In genomic region chr7:30225863-30226361, GRCh38 we compare ENCODE assay signal across 8 cellular contexts. TPM values are rescaled to one million over a fixed set of nuclear protein-coding genes. Genes with fewer than 3 reads are reported as not detected.
DNase-seq lines count a peak whose midpoint lies in the region; ATAC-seq and TF ChIP-seq lines count a peak whose summit lies in the region.

No MANE protein-coding gene starts in this region.

- no peak for TF ChIP-seq RAD21 in IMR-90 (IDR thresholded peaks at IDR 0.05; ENCODE audit: low read length)

- peak; percentile 83 for ATAC-seq in GM21528 (IDR thresholded peaks at IDR 0.05; ENCODE audit: low FRiP score, unreplicated experiment)
- ATAC-seq in IMR-90 (ENCODE audit: low read depth), result peak; percentile 61
- no peak for ATAC-seq in GM19328 (IDR thresholded peaks at IDR 0.05; ENCODE audit: unreplicated experiment)

- H2AK9ac ChIP-seq in IMR-90 (replicated peaks; ENCODE audit: low read depth, low read length, poor library complexity), result no peak overlapping the region

- H2BK20ac ChIP-seq in IMR-90 (ENCODE audit: low read depth, low read length), result no peak overlapping the region

- H2AK5ac ChIP-seq in IMR-90 (ENCODE audit: low read depth, low read length), result no peak overlapping the region

- POLR2A ChIA-PET in IMR-90 (lab: Charles Lee; ENCODE audit: unreplicated experiment), result no interaction called here

- no peaks in the 10 kb centered on the region for H3K79me2 ChIP-seq in OCI-LY3 (ENCODE audit: low read length)

- H3K9me1 ChIP-seq in IMR-90 (ENCODE audit: insufficient read depth, low read length), result no peaks in the 10 kb centered on the region; the same call in 1 of the 2 replicates

- intact Hi-C loops in IMR-90 (cut with micrococcal nuclease), result no loop called here

- no peak overlapping the region for H2BK120ac ChIP-seq in IMR-90 (ENCODE audit: low read depth, low read length)

- H3K4me3 ChIP-seq in IMR-90 (ENCODE audit: insufficient read depth, low read depth, low read length) (no peak overlapping the region), OCI-LY3 (ENCODE audit: low read length) (peak overlapping the region; percentile 46), muscle layer of duodenum (ENCODE audit: low read depth in 1 of 2, low read length in 2 of 2) (peak overlapping the region in 1 of 2 donors; percentile 18)

- no peak overlapping the region for H2BK15ac ChIP-seq in IMR-90 (ENCODE audit: low read depth, low read length)

- H3K36me3 ChIP-seq in IMR-90 (ENCODE audit: control insufficient read depth, insufficient read depth, low read length), result no peaks in the 10 kb centered on the region
- peaks cover 5% of the 10 kb centered on the region for H3K36me3 ChIP-seq in OCI-LY3 (replicated peaks; ENCODE audit: low read depth, low read length)
- H3K36me3 ChIP-seq in muscle layer of duodenum (ENCODE audit: control insufficient read depth in 1 of 2, insufficient read depth in 2 of 2, low read length in 2 of 2), result no peaks in the 10 kb centered on the region

- no peak overlapping the region for H3K18ac ChIP-seq in IMR-90 (ENCODE audit: low read depth, low read length)

- WGBS in IMR-90 (ENCODE audit: extremely low coverage in 2 of 2, insufficient read length in 1 of 2), 2 experiments, result no CpG with 5 or more reads among the region's 3 CpGs

- CTCF ChIA-PET in IMR-90 (lab: Yijun Ruan, JAX), result no interaction called here

- H3K27ac ChIP-seq in IMR-90 (ENCODE audit: insufficient read depth, low read length) (no peak overlapping the region), OCI-LY3 (ENCODE audit: low read length) (peak overlapping the region; percentile 87), muscle layer of duodenum (ENCODE audit: low read length) (peak overlapping the region; percentile 74)

- H2BK5ac ChIP-seq in IMR-90 (ENCODE audit: low read depth, low read length, poor library complexity, severe bottlenecking), result no peak overlapping the region

- H3K4me1 ChIP-seq in IMR-90 (ENCODE audit: control insufficient read depth, insufficient read depth, low read length) (no peaks in the 10 kb centered on the region; the same call in 1 of the 2 replicates), OCI-LY3 (ENCODE audit: low read length) (peaks cover 44% of the 10 kb centered on the region), muscle layer of duodenum (ENCODE audit: control insufficient read depth in 1 of 2, insufficient read depth in 2 of 2, low read length in 2 of 2) (peaks cover 16 to 20% of the 10 kb centered on the region in 2 donors)

- H3K27me3 ChIP-seq in IMR-90 (ENCODE audit: control insufficient read depth, insufficient read depth, low read length), result peaks cover 2% of the 10 kb centered on the region
- no peaks in the 10 kb centered on the region for H3K27me3 ChIP-seq in OCI-LY3 (ENCODE audit: low read depth, low read length)
- H3K27me3 ChIP-seq in muscle layer of duodenum (ENCODE audit: low read depth, low read length), result no peaks in the 10 kb centered on the region

- dilution Hi-C loops in IMR-90 (cut with HindIII; ENCODE audit: low sequenced_read_pairs, unreplicated experiment), result no loop called here

- no peaks in the 10 kb centered on the region for H3K9me3 ChIP-seq in IMR-90 (ENCODE audit: control insufficient read depth, insufficient read depth, low read length)
- H3K9me3 ChIP-seq in OCI-LY3 (ENCODE audit: insufficient read depth, low read length), result peaks cover 4% of the 10 kb centered on the region; the same call in 1 of the 2 replicates
- H3K9me3 ChIP-seq in muscle layer of duodenum (ENCODE audit: control insufficient read depth in 1 of 2, low read length in 2 of 2), result no peaks in the 10 kb centered on the region

- H4K91ac ChIP-seq in IMR-90 (ENCODE audit: insufficient read depth, low read depth, low read length), result no peak overlapping the region

- no peak overlapping the region for H3K4ac ChIP-seq in IMR-90 (ENCODE audit: low read depth, low read length)

- H4K5ac ChIP-seq in IMR-90 (ENCODE audit: low read depth, low read length), result no peak overlapping the region

- TF ChIP-seq CTCF in IMR-90 (conservative IDR thresholded peaks at IDR 0.05; ENCODE audit: low read depth, low read length) (no peak), OCI-LY3 (IDR thresholded peaks at IDR 0.05; ENCODE audit: low read depth, low read length) (no peak)

- H3K9ac ChIP-seq in IMR-90 (ENCODE audit: low read depth, low read length) (no peak overlapping the region), OCI-LY3 (ENCODE audit: low read length) (peak overlapping the region; percentile 56)

- DNase-seq in GDM1 (lab: John Stamatoyannopoulos, UW), result peak; percentile 77
- peak; percentile 8 for DNase-seq in IMR-90
- DNase-seq in ecto neural progenitor cell (ENCODE audit: low spot score), result peak; percentile 27
- DNase-seq in activated naive CD4-positive, alpha-beta T cell treated with Interleukin-2 at 50 U/mL for 16 hours, result no peak

- BruUV-seq in IMR-90 (replicated peaks; lab: Mats Ljungman, UMichigan), result no TSS peak

- no peaks in the 10 kb centered on the region for H4K20me1 ChIP-seq in IMR-90 (ENCODE audit: insufficient read depth, low read length)
- no peaks in the 10 kb centered on the region for H4K20me1 ChIP-seq in OCI-LY3 (ENCODE audit: insufficient read depth, low read length)

- no peak overlapping the region for H4K8ac ChIP-seq in IMR-90 (ENCODE audit: low read depth in 2 of 2, low read length in 2 of 2)

- H3K14ac ChIP-seq in IMR-90 (replicated peaks; ENCODE audit: low read depth, low read length), result no peak overlapping the region

- H3K23ac ChIP-seq in IMR-90 (ENCODE audit: low read depth, low read length), result no peak overlapping the region

- in situ Hi-C loops in IMR-90 (cut with MboI; ENCODE audit: low sequenced_read_pairs), result no loop called here

- no peak overlapping the region for H3K56ac ChIP-seq in IMR-90 (ENCODE audit: extremely low read depth, insufficient read depth, low read length)

- TF ChIP-seq POLR2A in IMR-90 (IDR thresholded peaks at IDR 0.05; ENCODE audit: low read depth, low read length), result no peak

- no peaks in the 10 kb centered on the region for H3K79me1 ChIP-seq in IMR-90 (ENCODE audit: low read depth in 1 of 2, low read length in 2 of 2)

- H2AFZ ChIP-seq in IMR-90 (replicated peaks; ENCODE audit: low read length, poor library complexity), result no peak overlapping the region
- H2AFZ ChIP-seq in OCI-LY3 (ENCODE audit: low read depth, low read length), result no peak overlapping the region; the same call in 1 of the 2 replicates

- H3K4me2 ChIP-seq in IMR-90 (ENCODE audit: low read depth, low read length) (no peak overlapping the region), OCI-LY3 (ENCODE audit: low read length) (peak overlapping the region; percentile 86)

TF ChIP-seq in IMR-90, 13 proteins besides CTCF, POLR2A, EP300 and RAD21:
- TF ChIP-seq MXI1 (IDR thresholded peaks at IDR 0.05; ENCODE audit: borderline replicate concordance, low read depth, low read length) (no peak), MAZ (IDR thresholded peaks at IDR 0.05; ENCODE audit: borderline replicate concordance, low read depth, low read length) (no peak), SMC3 (IDR thresholded peaks at IDR 0.05; ENCODE audit: low read depth, low read length) (no peak), USF2 (IDR thresholded peaks at IDR 0.05; ENCODE audit: low read depth, low read length) (no peak), CHD1 (IDR thresholded peaks at IDR 0.05; ENCODE audit: low read depth, low read length) (no peak), RFX5 (IDR thresholded peaks at IDR 0.05; ENCODE audit: low read depth, low read length) (no peak), FOS (IDR thresholded peaks at IDR 0.05; ENCODE audit: low read depth, low read length) (no peak), NFE2L2 (IDR thresholded peaks at IDR 0.05; ENCODE audit: low read depth, low read length) (no peak)
- TF ChIP-seq, protein P1, sequence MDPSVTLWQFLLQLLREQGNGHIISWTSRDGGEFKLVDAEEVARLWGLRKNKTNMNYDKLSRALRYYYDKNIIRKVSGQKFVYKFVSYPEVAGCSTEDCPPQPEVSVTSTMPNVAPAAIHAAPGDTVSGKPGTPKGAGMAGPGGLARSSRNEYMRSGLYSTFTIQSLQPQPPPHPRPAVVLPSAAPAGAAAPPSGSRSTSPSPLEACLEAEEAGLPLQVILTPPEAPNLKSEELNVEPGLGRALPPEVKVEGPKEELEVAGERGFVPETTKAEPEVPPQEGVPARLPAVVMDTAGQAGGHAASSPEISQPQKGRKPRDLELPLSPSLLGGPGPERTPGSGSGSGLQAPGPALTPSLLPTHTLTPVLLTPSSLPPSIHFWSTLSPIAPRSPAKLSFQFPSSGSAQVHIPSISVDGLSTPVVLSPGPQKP (IDR thresholded peaks at IDR 0.05; ENCODE audit: borderline replicate concordance, low read depth, low read length), result no peak

RNA-seq across cellular contexts. Expression of gene ZNRF2, which starts 58.5 kb away (rescaled TPM):
- total RNA-seq in IMR-90 (2012; rRNA removed), result 0.54 and 0.83 TPM in 2 replicates
- 0.31 and 0.33 TPM in 2 replicates for polyA plus RNA-seq in IMR-90 (2012; rRNA removed)
- 0.12 and 0.34 TPM in 2 replicates for polyA plus RNA-seq in IMR-90 (2012; cell fraction: cytosol; rRNA removed)
- 0.34 and 0.36 TPM in 2 replicates for polyA plus RNA-seq in IMR-90 (2012; cell fraction: nucleus; rRNA removed; ENCODE audit: low replicate concordance)
